In genomic region chr6:15324427-15324985, GRCh38 we compare ENCODE assay signal across 1 cellular context.
TF ChIP-seq lines count a peak whose summit lies in the region.

No MANE protein-coding gene starts in this region.

TF ChIP-seq in HepG2, 621 proteins besides CTCF, POLR2A, EP300 and RAD21 (continued from another document and continues in another):
- TF ChIP-seq AHDC1 (CRISPR knock-in tag; IDR thresholded peaks at IDR 0.05; ENCODE audit: borderline replicate concordance): peak; percentile 35; the same call in 1 of the 2 replicates
- peak; percentile 86 for TF ChIP-seq SALL1 (CRISPR knock-in tag; IDR thresholded peaks at IDR 0.05)
- peak; percentile 39; the same call in 1 of the 2 replicates for TF ChIP-seq GATAD2A (CRISPR knock-in tag; IDR thresholded peaks at IDR 0.05)
- TF ChIP-seq, protein P1, sequence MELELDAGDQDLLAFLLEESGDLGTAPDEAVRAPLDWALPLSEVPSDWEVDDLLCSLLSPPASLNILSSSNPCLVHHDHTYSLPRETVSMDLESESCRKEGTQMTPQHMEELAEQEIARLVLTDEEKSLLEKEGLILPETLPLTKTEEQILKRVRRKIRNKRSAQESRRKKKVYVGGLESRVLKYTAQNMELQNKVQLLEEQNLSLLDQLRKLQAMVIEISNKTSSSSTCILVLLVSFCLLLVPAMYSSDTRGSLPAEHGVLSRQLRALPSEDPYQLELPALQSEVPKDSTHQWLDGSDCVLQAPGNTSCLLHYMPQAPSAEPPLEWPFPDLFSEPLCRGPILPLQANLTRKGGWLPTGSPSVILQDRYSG (CRISPR knock-in tag; IDR thresholded peaks at IDR 0.05): no peak
- TF ChIP-seq RARA (CRISPR knock-in tag; IDR thresholded peaks at IDR 0.05): 0 out of 2 replicates have a peak, but pooled peaks have one; percentile 43
- TF ChIP-seq NFKBIZ (CRISPR knock-in tag; IDR thresholded peaks at IDR 0.05): no peak
- no peak for TF ChIP-seq SNRNP70 (IDR thresholded peaks at IDR 0.05; ENCODE audit: low read depth, low read length)
- TF ChIP-seq ZBTB40 (IDR thresholded peaks at IDR 0.05): no peak
- TF ChIP-seq ZBTB40 (CRISPR knock-in tag; IDR thresholded peaks at IDR 0.05): 0 out of 2 replicates have a peak, but pooled peaks have one; percentile 25
- peak; percentile 54; the same call in 1 of the 2 replicates for TF ChIP-seq NR2F2 (IDR thresholded peaks at IDR 0.05; ENCODE audit: borderline replicate concordance, low read depth)
- TF ChIP-seq ZMYM2 (CRISPR knock-in tag; IDR thresholded peaks at IDR 0.05): peak; percentile 87
- no peak for TF ChIP-seq RFX3 (CRISPR knock-in tag; IDR thresholded peaks at IDR 0.05)
- peak; percentile 21; the same call in 1 of the 2 replicates for TF ChIP-seq HNF4G (IDR thresholded peaks at IDR 0.05; ENCODE audit: borderline replicate concordance, low read depth, low read length)
- no peak for TF ChIP-seq HNF4G (CRISPR knock-in tag; IDR thresholded peaks at IDR 0.05; ENCODE audit: borderline replicate concordance, low read depth)
- TF ChIP-seq MED1 (CRISPR knock-in tag; IDR thresholded peaks at IDR 0.05): 0 out of 2 replicates have a peak, but pooled peaks have one; percentile 34
- TF ChIP-seq SMAD1 (CRISPR knock-in tag; IDR thresholded peaks at IDR 0.05; ENCODE audit: borderline replicate concordance, low read depth): no peak
- TF ChIP-seq ZNF18 (CRISPR knock-in tag; IDR thresholded peaks at IDR 0.05; ENCODE audit: insufficient replicate concordance): peak; percentile 96
- TF ChIP-seq, protein P2, sequence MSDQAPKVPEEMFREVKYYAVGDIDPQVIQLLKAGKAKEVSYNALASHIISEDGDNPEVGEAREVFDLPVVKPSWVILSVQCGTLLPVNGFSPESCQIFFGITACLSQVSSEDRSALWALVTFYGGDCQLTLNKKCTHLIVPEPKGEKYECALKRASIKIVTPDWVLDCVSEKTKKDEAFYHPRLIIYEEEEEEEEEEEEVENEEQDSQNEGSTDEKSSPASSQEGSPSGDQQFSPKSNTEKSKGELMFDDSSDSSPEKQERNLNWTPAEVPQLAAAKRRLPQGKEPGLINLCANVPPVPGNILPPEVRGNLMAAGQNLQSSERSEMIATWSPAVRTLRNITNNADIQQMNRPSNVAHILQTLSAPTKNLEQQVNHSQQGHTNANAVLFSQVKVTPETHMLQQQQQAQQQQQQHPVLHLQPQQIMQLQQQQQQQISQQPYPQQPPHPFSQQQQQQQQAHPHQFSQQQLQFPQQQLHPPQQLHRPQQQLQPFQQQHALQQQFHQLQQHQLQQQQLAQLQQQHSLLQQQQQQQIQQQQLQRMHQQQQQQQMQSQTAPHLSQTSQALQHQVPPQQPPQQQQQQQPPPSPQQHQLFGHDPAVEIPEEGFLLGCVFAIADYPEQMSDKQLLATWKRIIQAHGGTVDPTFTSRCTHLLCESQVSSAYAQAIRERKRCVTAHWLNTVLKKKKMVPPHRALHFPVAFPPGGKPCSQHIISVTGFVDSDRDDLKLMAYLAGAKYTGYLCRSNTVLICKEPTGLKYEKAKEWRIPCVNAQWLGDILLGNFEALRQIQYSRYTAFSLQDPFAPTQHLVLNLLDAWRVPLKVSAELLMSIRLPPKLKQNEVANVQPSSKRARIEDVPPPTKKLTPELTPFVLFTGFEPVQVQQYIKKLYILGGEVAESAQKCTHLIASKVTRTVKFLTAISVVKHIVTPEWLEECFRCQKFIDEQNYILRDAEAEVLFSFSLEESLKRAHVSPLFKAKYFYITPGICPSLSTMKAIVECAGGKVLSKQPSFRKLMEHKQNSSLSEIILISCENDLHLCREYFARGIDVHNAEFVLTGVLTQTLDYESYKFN (CRISPR knock-in tag; conservative IDR thresholded peaks at IDR 0.05): peak; percentile 61; the same call in 1 of the 2 replicates
- TF ChIP-seq ARHGAP35 (CRISPR knock-in tag; IDR thresholded peaks at IDR 0.05; ENCODE audit: borderline replicate concordance): no peak
- no peak for TF ChIP-seq MYC (CRISPR knock-in tag; IDR thresholded peaks at IDR 0.05; ENCODE audit: borderline replicate concordance)
- TF ChIP-seq ARID5B (CRISPR knock-in tag; IDR thresholded peaks at IDR 0.05): peak; percentile 73
- TF ChIP-seq RBM22 (optimal IDR thresholded peaks at IDR 0.05; ENCODE audit: low read length): no peak
- TF ChIP-seq, protein P3, sequence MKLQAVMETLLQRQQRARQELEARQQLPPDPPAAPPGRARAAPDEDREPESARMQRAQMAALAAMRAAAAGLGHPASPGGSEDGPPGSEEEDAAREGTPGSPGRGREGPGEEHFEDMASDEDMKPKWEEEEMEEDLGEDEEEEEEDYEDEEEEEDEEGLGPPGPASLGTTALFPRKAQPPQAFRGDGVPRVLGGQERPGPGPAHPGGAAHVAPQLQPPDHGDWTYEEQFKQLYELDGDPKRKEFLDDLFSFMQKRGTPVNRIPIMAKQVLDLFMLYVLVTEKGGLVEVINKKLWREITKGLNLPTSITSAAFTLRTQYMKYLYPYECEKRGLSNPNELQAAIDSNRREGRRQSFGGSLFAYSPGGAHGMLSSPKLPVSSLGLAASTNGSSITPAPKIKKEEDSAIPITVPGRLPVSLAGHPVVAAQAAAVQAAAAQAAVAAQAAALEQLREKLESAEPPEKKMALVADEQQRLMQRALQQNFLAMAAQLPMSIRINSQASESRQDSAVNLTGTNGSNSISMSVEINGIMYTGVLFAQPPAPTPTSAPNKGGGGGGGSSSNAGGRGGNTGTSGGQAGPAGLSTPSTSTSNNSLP (IDR thresholded peaks at IDR 0.05; ENCODE audit: low read depth, low read length): peak; percentile 81
- TF ChIP-seq FOXA3 (CRISPR knock-in tag; IDR thresholded peaks at IDR 0.05): peak; percentile 50; the same call in 1 of the 2 replicates
- no peak for TF ChIP-seq ZNF383 (CRISPR knock-in tag; IDR thresholded peaks at IDR 0.05; ENCODE audit: borderline replicate concordance)
